Comparison of ENCODE assay signal across 3 cellular contexts in the genomic region with DNA sequence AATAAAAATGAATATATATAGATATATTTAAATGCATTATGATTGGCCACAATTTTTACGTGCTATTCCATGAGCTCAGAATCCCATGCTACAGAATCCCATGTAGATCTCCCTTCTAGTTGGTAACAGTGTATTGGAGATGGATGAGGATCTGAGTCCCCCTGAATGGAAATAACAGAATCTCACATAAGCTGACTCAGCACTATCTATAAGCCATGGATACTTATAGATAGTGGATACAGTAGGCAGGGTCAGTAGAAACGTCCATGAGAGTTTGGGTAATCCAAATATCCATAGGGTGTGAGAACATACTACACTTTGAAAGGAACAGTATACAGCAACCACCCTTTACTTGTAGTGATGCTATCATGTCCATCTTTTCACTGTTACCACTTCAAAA.
TF ChIP-seq lines count a peak whose summit lies in the region.

No MANE protein-coding gene starts in this region.

TF ChIP-seq in A549, 52 proteins besides CTCF, POLR2A, EP300 and RAD21:
- peak; percentile 96 for TF ChIP-seq MAFK (IDR thresholded peaks at IDR 0.05; ENCODE audit: partially characterized antibody)
- no peak for TF ChIP-seq HEYL (CRISPR knock-in tag; IDR thresholded peaks at IDR 0.05)
TF ChIP-seq in A549: peak in this region for 1.

TF ChIP-seq in IMR-90, 13 proteins besides CTCF, POLR2A, EP300 and RAD21:
- TF ChIP-seq MAZ (IDR thresholded peaks at IDR 0.05; ENCODE audit: borderline replicate concordance, low read depth, low read length) (no peak), MAFK (IDR thresholded peaks at IDR 0.05; ENCODE audit: low read depth, low read length) (peak; percentile 98), RFX5 (IDR thresholded peaks at IDR 0.05; ENCODE audit: low read depth, low read length) (no peak)

TF ChIP-seq in H1, 55 proteins besides CTCF, POLR2A, EP300 and RAD21:
- TF ChIP-seq MAFK (IDR thresholded peaks at IDR 0.05; ENCODE audit: low read depth, low read length) (peak; percentile 96), NRF1 (IDR thresholded peaks at IDR 0.05; ENCODE audit: low read depth, low read length) (no peak)
